Comparison of ENCODE assay signal across 19 cellular contexts in the genomic region with DNA sequence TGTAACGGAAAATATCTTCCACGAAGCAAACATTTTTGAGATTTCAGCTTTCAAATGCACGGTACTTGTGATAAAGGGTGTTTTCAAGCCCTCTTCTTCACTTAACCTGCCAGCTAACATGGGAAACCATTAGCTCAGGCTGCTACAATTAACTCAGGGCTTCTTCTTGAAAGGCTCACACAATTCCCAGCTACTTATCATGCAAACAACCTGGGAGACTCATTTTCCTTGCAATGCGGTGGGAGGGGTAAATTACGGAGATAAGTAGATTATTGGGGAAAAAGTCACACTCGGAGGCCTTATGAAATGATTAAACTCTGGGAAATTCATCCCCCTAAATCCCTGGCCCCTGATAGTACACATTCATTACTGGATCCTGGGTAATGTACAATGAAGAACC.
"Had no signal": no experiment of that assay in that cellular context is flagged by ENCODE, and none has a peak within 500 bp of the region (broad histone marks: within the 10 kb centered on the region; RNA-seq: fewer than 3 reads in every experiment).

No MANE protein-coding gene starts in this region.

- H3K36me3 Mint-ChIP-seq: stimulated activated effector memory CD8-positive, alpha-beta T cell treated with anti-CD3 and anti-CD28 coated beads, Interleukin-12 subunit alpha, Interleukin-12 subunit beta, amount 100 ng/mL, for 72 hours had no signal

- H3K4me1 ChIP-seq: ascending aorta, breast epithelium, parathyroid adenoma, upper lobe of right lung had no signal

- DNase-seq: activated CD4-positive, alpha-beta T cell treated with anti-CD3 and anti-CD28 coated beads, Interleukin-2, amount 10 ng/mL, durations not matched to agents 24 days and 14 days; activated CD8-positive, alpha-beta T cell treated with anti-CD3 and anti-CD28 coated beads for 36 hours; activated naive CD4-positive, alpha-beta T cell treated with anti-CD3 and anti-CD28 coated beads for 36 hours; activated T-cell treated with anti-CD3 and anti-CD28 coated beads, Interleukin-2, amount 50 U/mL, for 1 hour; cerebellar nuclear complex; cortex of kidney; gastrocnemius medialis; head of caudate nucleus; mesenchymal stem cell; naive thymus-derived CD8-positive, alpha-beta T cell; stimulated activated CD4-positive, alpha-beta T cell treated with anti-CD3 and anti-CD28 coated beads, Interleukin-4, amount 100 ng/mL, for 24 hours; stomach; upper lobe of right lung had no signal

- H3K27me3 ChIP-seq: ascending aorta, breast epithelium, gastrocnemius medialis, stomach, upper lobe of right lung had no signal

- H3K4me1 Mint-ChIP-seq: activated CD4-positive, alpha-beta T cell treated with anti-CD3 and anti-CD28 coated beads, Interleukin-2, amount 10 ng/mL, durations not matched to agents 24 days and 14 days; activated T-helper 17 cell treated with anti-CD3 and anti-CD28 coated beads, Interleukin-2, amount 50 U/mL, for 72 hours; stimulated activated effector memory CD8-positive, alpha-beta T cell treated with anti-CD3 and anti-CD28 coated beads, Interleukin-12 subunit alpha, Interleukin-12 subunit beta, amount 100 ng/mL, for 72 hours had no signal

- H3K9ac ChIP-seq: parathyroid adenoma had no signal

- H3K36me3 ChIP-seq: ascending aorta, breast epithelium, gastrocnemius medialis, stomach, upper lobe of right lung had no signal

- H3K27ac Mint-ChIP-seq: activated CD4-positive, alpha-beta T cell treated with anti-CD3 and anti-CD28 coated beads, Interleukin-2, amount 10 ng/mL, durations not matched to agents 24 days and 14 days; activated CD8-positive, alpha-beta T cell treated with anti-CD3 and anti-CD28 coated beads for 36 hours; activated naive CD4-positive, alpha-beta T cell treated with anti-CD3 and anti-CD28 coated beads for 36 hours; activated T-helper 17 cell treated with anti-CD3 and anti-CD28 coated beads, Interleukin-2, amount 50 U/mL, for 72 hours; naive thymus-derived CD8-positive, alpha-beta T cell; stimulated activated effector memory CD8-positive, alpha-beta T cell treated with anti-CD3 and anti-CD28 coated beads, Interleukin-12 subunit alpha, Interleukin-12 subunit beta, amount 100 ng/mL, for 72 hours had no signal

- H3K4me3 ChIP-seq: ascending aorta, breast epithelium, gastrocnemius medialis, stomach, upper lobe of right lung had no signal

- H3K27me3 Mint-ChIP-seq: activated CD4-positive, alpha-beta T cell treated with anti-CD3 and anti-CD28 coated beads, Interleukin-2, amount 10 ng/mL, durations not matched to agents 24 days and 14 days; activated CD8-positive, alpha-beta T cell treated with anti-CD3 and anti-CD28 coated beads for 36 hours; activated T-helper 17 cell treated with anti-CD3 and anti-CD28 coated beads, Interleukin-2, amount 50 U/mL, for 72 hours; naive thymus-derived CD8-positive, alpha-beta T cell had no signal

- H3K9me3 Mint-ChIP-seq: activated CD4-positive, alpha-beta T cell treated with anti-CD3 and anti-CD28 coated beads, Interleukin-2, amount 10 ng/mL, durations not matched to agents 24 days and 14 days; activated CD8-positive, alpha-beta T cell treated with anti-CD3 and anti-CD28 coated beads for 36 hours; activated naive CD4-positive, alpha-beta T cell treated with anti-CD3 and anti-CD28 coated beads for 36 hours; activated T-helper 17 cell treated with anti-CD3 and anti-CD28 coated beads, Interleukin-2, amount 50 U/mL, for 72 hours; naive thymus-derived CD8-positive, alpha-beta T cell; stimulated activated effector memory CD8-positive, alpha-beta T cell treated with anti-CD3 and anti-CD28 coated beads, Interleukin-12 subunit alpha, Interleukin-12 subunit beta, amount 100 ng/mL, for 72 hours had no signal

- H3K4me3 Mint-ChIP-seq: activated CD4-positive, alpha-beta T cell treated with anti-CD3 and anti-CD28 coated beads, Interleukin-2, amount 10 ng/mL, durations not matched to agents 24 days and 14 days; activated CD8-positive, alpha-beta T cell treated with anti-CD3 and anti-CD28 coated beads for 36 hours; activated naive CD4-positive, alpha-beta T cell treated with anti-CD3 and anti-CD28 coated beads for 36 hours; activated T-helper 17 cell treated with anti-CD3 and anti-CD28 coated beads, Interleukin-2, amount 50 U/mL, for 72 hours; naive thymus-derived CD8-positive, alpha-beta T cell; stimulated activated effector memory CD8-positive, alpha-beta T cell treated with anti-CD3 and anti-CD28 coated beads, Interleukin-12 subunit alpha, Interleukin-12 subunit beta, amount 100 ng/mL, for 72 hours had no signal

- H3K27ac ChIP-seq: ascending aorta, breast epithelium, gastrocnemius medialis, parathyroid adenoma, stomach, upper lobe of right lung had no signal

- H3K9me3 ChIP-seq: ascending aorta, breast epithelium, gastrocnemius medialis, stomach, upper lobe of right lung had no signal

- ATAC-seq: activated CD8-positive, alpha-beta T cell treated with anti-CD3 and anti-CD28 coated beads for 36 hours; activated T-helper 17 cell treated with anti-CD3 and anti-CD28 coated beads, Interleukin-2, amount 50 U/mL, for 72 hours; gastrocnemius medialis; naive thymus-derived CD8-positive, alpha-beta T cell; sciatic nerve; stimulated activated effector memory CD8-positive, alpha-beta T cell treated with anti-CD3 and anti-CD28 coated beads, Interleukin-12 subunit alpha, Interleukin-12 subunit beta, amount 100 ng/mL, for 72 hours; upper lobe of right lung had no signal
